Comparison of ENCODE assay signal across 8 cellular contexts in genomic region chr7:17769918-17770317, GRCh38.
DNase-seq lines count a peak whose midpoint lies in the region; ATAC-seq and TF ChIP-seq lines count a peak whose summit lies in the region.

No MANE protein-coding gene starts in this region.

- H3K36me3 ChIP-seq in body of pancreas (replicated peaks in 1 of 2; ENCODE audit: insufficient read depth in 1 of 2, low read depth in 2 of 2): no peaks in the 10 kb centered on the region

- TF ChIP-seq POLR2A in body of pancreas (IDR thresholded peaks at IDR 0.05): no peak

- 10 to 12% methylated on average over 2 of the region's 2 CpGs for WGBS in body of pancreas, 2 donors

- peak; percentile 29 to 70 (median 61) for TF ChIP-seq CTCF in body of pancreas (IDR thresholded peaks at IDR 0.05)

- H3K27ac ChIP-seq in body of pancreas: no peak overlapping the region

- intact Hi-C loops in body of pancreas (cut with DNase I): no loop called here

- ATAC-seq in HG02642 (IDR thresholded peaks at IDR 0.05; ENCODE audit: poor library complexity, unreplicated experiment) (peak; percentile 68), body of pancreas (peak; percentile 77)

- H3K9me3 ChIP-seq in body of pancreas: no peaks in the 10 kb centered on the region

- no peak overlapping the region for H3K4me3 ChIP-seq in body of pancreas

- DNase-seq in NCI-H1417 (lab: John Stamatoyannopoulos, UW): peak; percentile 32 to 88 (median 57)
- no peak for DNase-seq in NCI-H1417 treated with DMSO at 0.1 percent for 48 hours (lab: John Stamatoyannopoulos, UW)
- peak; percentile 27 for DNase-seq in NCI-H1436 treated with DMSO at 0.1 percent for 48 hours (lab: John Stamatoyannopoulos, UW)
- DNase-seq in T follicular helper cell (ENCODE audit: low read depth): peak; percentile 29
- DNase-seq in body of pancreas: peak; percentile 49 to 72 (median 66)
- peak; percentile 64 for DNase-seq in inferior parietal cortex (ENCODE audit: extremely low spot score)
- DNase-seq in stimulated activated CD4-positive, alpha-beta T cell treated with anti-CD3 and anti-CD28 coated beads, Interleukin-2, amount 100 ng/mL, for 4 hours (ENCODE audit: low read depth): peak; percentile 6

- H3K27me3 ChIP-seq in body of pancreas: no peaks in the 10 kb centered on the region

- H3K4me1 ChIP-seq in body of pancreas: no peaks in the 10 kb centered on the region
